Comparison of ENCODE assay signal across 11 cellular contexts in genomic region chr16:398551-399277, GRCh38. TPM values are rescaled to one million over a fixed set of nuclear protein-coding genes. Genes with fewer than 3 reads are reported as not detected.
DNase-seq lines count a peak whose midpoint lies in the region; ATAC-seq and TF ChIP-seq lines count a peak whose summit lies in the region.
"Had no signal": no experiment of that assay in that cellular context is flagged by ENCODE, and none has a peak within 500 bp of the region (broad histone marks: within the 10 kb centered on the region; RNA-seq: fewer than 3 reads in every experiment).

No MANE protein-coding gene starts in this region.

- intact Hi-C loops in activated CD8-positive, alpha-beta T cell treated with anti-CD3 and anti-CD28 coated beads for 36 hours (cut with micrococcal nuclease), result loop anchor here (5.0 kb wide), 1 partner anchor 129 kb away; the partner anchor contains the start of gene CAPN15

- no peaks in the 10 kb centered on the region for H3K36me3 Mint-ChIP-seq in activated T-cell treated with anti-CD3 and anti-CD28 coated beads, Interleukin-2, amount 50 U/mL, for 72 hours (ENCODE audit: insufficient read depth in 2 of 2)
- H3K36me3 Mint-ChIP-seq in activated CD8-positive, alpha-beta T cell treated with anti-CD3 and anti-CD28 coated beads for 36 hours (ENCODE audit: low read depth), result peaks cover 2% of the 10 kb centered on the region

- no peaks in the 10 kb centered on the region for H3K27me3 ChIP-seq in MG63

- H3K4me3 Mint-ChIP-seq in activated T-cell treated with anti-CD3 and anti-CD28 coated beads, Interleukin-2, amount 50 U/mL, for 72 hours, result peak overlapping the region; percentile 41 to 76
- H3K4me3 Mint-ChIP-seq in activated CD8-positive, alpha-beta T cell treated with anti-CD3 and anti-CD28 coated beads for 36 hours, result peak overlapping the region; percentile 50
- peak overlapping the region; percentile 36 to 71 for H3K4me3 Mint-ChIP-seq in stimulated activated naive CD8-positive, alpha-beta T cell treated with anti-CD3 and anti-CD28 coated beads, Interleukin-15, amount 100 ng/mL, for 72 hours

- H3K27me3 Mint-ChIP-seq in activated T-cell treated with anti-CD3 and anti-CD28 coated beads, Interleukin-2, amount 50 U/mL, for 72 hours (ENCODE audit: low read depth), result no peaks in the 10 kb centered on the region
- peaks cover 2% of the 10 kb centered on the region for H3K27me3 Mint-ChIP-seq in activated CD8-positive, alpha-beta T cell treated with anti-CD3 and anti-CD28 coated beads for 36 hours
- peaks cover 11% of the 10 kb centered on the region for H3K27me3 Mint-ChIP-seq in stimulated activated naive CD8-positive, alpha-beta T cell treated with anti-CD3 and anti-CD28 coated beads, Interleukin-15, amount 100 ng/mL, for 72 hours

- no peaks in the 10 kb centered on the region for H3K9me3 ChIP-seq in MG63

- no peak overlapping the region for H3K27ac Mint-ChIP-seq in activated T-cell treated with anti-CD3 and anti-CD28 coated beads, Interleukin-2, amount 50 U/mL, for 72 hours
- no peak overlapping the region for H3K27ac Mint-ChIP-seq in activated CD8-positive, alpha-beta T cell treated with anti-CD3 and anti-CD28 coated beads for 36 hours
- H3K27ac Mint-ChIP-seq in stimulated activated naive CD8-positive, alpha-beta T cell treated with anti-CD3 and anti-CD28 coated beads, Interleukin-15, amount 100 ng/mL, for 72 hours, result no peak overlapping the region

- CTCF ChIA-PET in activated CD8-positive, alpha-beta T cell treated with anti-CD3 and anti-CD28 coated beads for 36 hours (lab: Charles Lee), result no interaction called here

- H3K36me3 ChIP-seq in MG63, result peaks cover 37% of the 10 kb centered on the region

- no peak for DNase-seq in activated T-cell treated with anti-CD3 and anti-CD28 coated beads, Interleukin-2, amount 50 U/mL, for 72 hours
- no peak for DNase-seq in activated T-cell treated with anti-CD3 and anti-CD28 coated beads for 4 hours
- no peak for DNase-seq in activated CD8-positive, alpha-beta T cell treated with anti-CD3 and anti-CD28 coated beads for 36 hours
- peak; percentile 55 for DNase-seq in islet precursor cell
- DNase-seq in stimulated activated naive CD8-positive, alpha-beta T cell treated with anti-CD3 and anti-CD28 coated beads, Interleukin-15, amount 100 ng/mL, for 72 hours, result peak in 1 of 2 donors; percentile 16
- no peak for DNase-seq in inferior parietal cortex (ENCODE audit: extremely low spot score)
- DNase-seq in UCSD-AML1 (lab: John Stamatoyannopoulos, UW; ENCODE audit: unreplicated experiment), result no peak
- no peak for DNase-seq in MG63
- DNase-seq: activated CD4-positive, alpha-beta T cell treated with anti-CD3 and anti-CD28 coated beads, Interleukin-2, amount 50 U/mL, for 1 hour; AML-193; PC-9 had no signal

- H3K4me1 Mint-ChIP-seq in activated T-cell treated with anti-CD3 and anti-CD28 coated beads, Interleukin-2, amount 50 U/mL, for 72 hours (ENCODE audit: low read depth), result peaks cover 28% of the 10 kb centered on the region
- peaks cover 21% of the 10 kb centered on the region for H3K4me1 Mint-ChIP-seq in activated CD8-positive, alpha-beta T cell treated with anti-CD3 and anti-CD28 coated beads for 36 hours (ENCODE audit: low read depth)
- peaks cover 40% of the 10 kb centered on the region for H3K4me1 Mint-ChIP-seq in stimulated activated naive CD8-positive, alpha-beta T cell treated with anti-CD3 and anti-CD28 coated beads, Interleukin-15, amount 100 ng/mL, for 72 hours

- no peaks in the 10 kb centered on the region for H3K9me3 Mint-ChIP-seq in activated T-cell treated with anti-CD3 and anti-CD28 coated beads, Interleukin-2, amount 50 U/mL, for 72 hours
- no peaks in the 10 kb centered on the region for H3K9me3 Mint-ChIP-seq in activated CD8-positive, alpha-beta T cell treated with anti-CD3 and anti-CD28 coated beads for 36 hours
- H3K9me3 Mint-ChIP-seq in stimulated activated naive CD8-positive, alpha-beta T cell treated with anti-CD3 and anti-CD28 coated beads, Interleukin-15, amount 100 ng/mL, for 72 hours, result no peaks in the 10 kb centered on the region

- POLR2A ChIA-PET in activated CD8-positive, alpha-beta T cell treated with anti-CD3 and anti-CD28 coated beads for 36 hours (lab: Charles Lee), result no interaction called here

- no peak for TF ChIP-seq CTCF in activated CD8-positive, alpha-beta T cell treated with anti-CD3 and anti-CD28 coated beads for 36 hours (IDR thresholded peaks at IDR 0.05)

- ATAC-seq in activated T-cell treated with anti-CD3 and anti-CD28 coated beads, Interleukin-2, amount 50 U/mL, for 72 hours (replicated peaks in 1 of 2), result no peak
- ATAC-seq in activated CD8-positive, alpha-beta T cell treated with anti-CD3 and anti-CD28 coated beads for 36 hours, result no peak
- ATAC-seq in stimulated activated naive CD8-positive, alpha-beta T cell treated with anti-CD3 and anti-CD28 coated beads, Interleukin-15, amount 100 ng/mL, for 72 hours, result no peak

- H3K4me3 ChIP-seq in MG63, result no peak overlapping the region
- H3K4me3 ChIP-seq: PC-9 had no signal

RNA-seq across cellular contexts. Expression of gene NME4, which starts 1.7 kb away (rescaled TPM):
- total RNA-seq in activated T-cell treated with anti-CD3 and anti-CD28 coated beads, Interleukin-2, amount 50 U/mL, for 72 hours, result 10 to 100 TPM; 24.6 to 27.6 TPM
- total RNA-seq in activated CD8-positive, alpha-beta T cell treated with anti-CD3 and anti-CD28 coated beads for 36 hours, result 10 to 100 TPM; 22.9 to 24.2 TPM
- 188 and 350 TPM in 2 replicates for total RNA-seq in MG63 (2014; rRNA removed; shearing (Covaris generic); ENCODE audit: low replicate concordance)

RNA-seq across cellular contexts. Expression of gene DECR2, which starts 3.0 kb away (rescaled TPM):
- total RNA-seq in activated T-cell treated with anti-CD3 and anti-CD28 coated beads, Interleukin-2, amount 50 U/mL, for 72 hours, result 10 to 100 TPM in 1 of 2 donors, 1 to 10 TPM in 1; 7.5 to 10.6 TPM
- total RNA-seq in activated CD8-positive, alpha-beta T cell treated with anti-CD3 and anti-CD28 coated beads for 36 hours, result 1 to 10 TPM; 9.7 to 10.0 TPM
- 31.6 and 37.1 TPM in 2 replicates for total RNA-seq in MG63 (2014; rRNA removed; shearing (Covaris generic); ENCODE audit: low replicate concordance)

RNA-seq across cellular contexts. Expression of gene PGAP6, which starts 16.9 kb away (rescaled TPM):
- 10 to 100 TPM; 29.7 to 39.7 TPM for total RNA-seq in activated T-cell treated with anti-CD3 and anti-CD28 coated beads, Interleukin-2, amount 50 U/mL, for 72 hours
- 10 to 100 TPM; 21.9 to 24.8 TPM for total RNA-seq in activated CD8-positive, alpha-beta T cell treated with anti-CD3 and anti-CD28 coated beads for 36 hours
- total RNA-seq in MG63 (2014; rRNA removed; shearing (Covaris generic); ENCODE audit: low replicate concordance), result 34.2 and 35.5 TPM in 2 replicates

RNA-seq across cellular contexts. Expression of gene RAB11FIP3, which starts 26.7 kb away (rescaled TPM):
- 10 to 100 TPM; 39.7 to 40.5 TPM for total RNA-seq in activated T-cell treated with anti-CD3 and anti-CD28 coated beads, Interleukin-2, amount 50 U/mL, for 72 hours
- total RNA-seq in activated CD8-positive, alpha-beta T cell treated with anti-CD3 and anti-CD28 coated beads for 36 hours, result 10 to 100 TPM; 18.7 to 20.4 TPM
- 33.1 and 42.8 TPM in 2 replicates for total RNA-seq in MG63 (2014; rRNA removed; shearing (Covaris generic); ENCODE audit: low replicate concordance)

RNA-seq across cellular contexts. Expression of gene MRPL28, which starts 28.4 kb away (rescaled TPM):
- total RNA-seq in activated T-cell treated with anti-CD3 and anti-CD28 coated beads, Interleukin-2, amount 50 U/mL, for 72 hours, result 10 to 100 TPM; 54.5 to 73.2 TPM
- 10 to 100 TPM; 95.0 to 98.2 TPM for total RNA-seq in activated CD8-positive, alpha-beta T cell treated with anti-CD3 and anti-CD28 coated beads for 36 hours
- 172 and 192 TPM in 2 replicates for total RNA-seq in MG63 (2014; rRNA removed; shearing (Covaris generic); ENCODE audit: low replicate concordance)
